13 cellular contexts compared by ENCODE assay signal in the genomic region with DNA sequence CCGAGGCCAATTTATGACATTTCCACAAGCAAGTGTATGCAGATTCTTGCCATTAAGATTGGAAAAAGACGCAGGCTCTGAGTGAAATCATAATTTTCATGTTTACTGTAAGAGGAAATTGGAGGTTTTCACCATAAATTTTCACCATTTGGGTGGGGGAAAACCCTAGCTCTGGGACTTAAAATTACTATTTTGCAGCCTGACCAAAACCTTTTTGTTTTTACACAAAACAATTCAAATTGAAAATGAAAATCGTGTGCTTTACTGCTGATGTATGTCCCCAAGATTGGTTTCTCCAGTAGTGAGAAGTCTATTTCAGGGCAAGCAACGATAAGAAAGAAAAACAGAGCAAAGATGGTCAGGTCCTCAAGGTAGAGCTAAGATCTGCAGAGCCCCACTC.
DNase-seq lines count a peak whose midpoint lies in the region; ATAC-seq, FAIRE-seq and TF ChIP-seq lines count a peak whose summit lies in the region.
"Had no signal": no experiment of that assay in that cellular context is flagged by ENCODE, and none has a peak within 500 bp of the region (broad histone marks: within the 10 kb centered on the region; RNA-seq: fewer than 3 reads in every experiment).

No MANE protein-coding gene starts in this region.

- H3K27ac ChIP-seq in esophagus muscularis mucosa (replicated peaks in 1 of 4), result peak overlapping the region in 3 of 4 donors; percentile 5 to 78 (median 40)

- no peak overlapping the region for H3K4me3 ChIP-seq in esophagus muscularis mucosa
- H3K4me3 ChIP-seq: K562, sigmoid colon had no signal

- peaks cover 17 to 66% (median 62%) of the 10 kb centered on the region in 4 donors for H3K4me1 ChIP-seq in esophagus muscularis mucosa

- H3K36me3 ChIP-seq in esophagus muscularis mucosa, result no peaks in the 10 kb centered on the region
- H3K36me3 ChIP-seq: sigmoid colon had no signal

- no peak for FAIRE-seq in D721Med (lab: Jason Lieb, UNC)
- FAIRE-seq: K562 had no signal

- ATAC-seq in GM19351 (IDR thresholded peaks at IDR 0.05; ENCODE audit: unreplicated experiment), result peak; percentile 86
- peak; percentile 64 for ATAC-seq in HG03378 (IDR thresholded peaks at IDR 0.05; ENCODE audit: unreplicated experiment)
- ATAC-seq: K562 had no signal

- no peaks in the 10 kb centered on the region for H3K27me3 ChIP-seq in esophagus muscularis mucosa
- H3K27me3 ChIP-seq: sigmoid colon had no signal

- no peaks in the 10 kb centered on the region for H3K9me3 ChIP-seq in esophagus muscularis mucosa
- H3K9me3 ChIP-seq: sigmoid colon had no signal

- intact Hi-C loops in esophagus muscularis mucosa (cut with DNase I), result loop anchor here (5.0 to 10.0 kb wide), 4 partner anchors 44 to 586 kb away; no protein-coding TSS in a partner anchor

- DNase-seq in GM13976 (ENCODE audit: low spot score) (peak; percentile 13), esophagus muscularis mucosa (ENCODE audit: extremely low spot score) (no peak), DMS153 treated with DMSO at 0.1 percent for 48 hours (lab: John Stamatoyannopoulos, UW; ENCODE audit: unreplicated experiment) (no peak), H4 (ENCODE audit: low spot score) (no peak), NCI-H1436 treated with DMSO at 0.1 percent for 48 hours (lab: John Stamatoyannopoulos, UW) (no peak), D721Med (ENCODE audit: insufficient read length, low spot score) (no peak)
- DNase-seq: activated gamma-delta T cell, Calu3, NCI-H2227 treated with DMSO at 0.1 percent for 48 hours, sigmoid colon had no signal

- no peak for TF ChIP-seq EP300 in esophagus muscularis mucosa (IDR thresholded peaks at IDR 0.05)

- TF ChIP-seq CTCF in GM13976 (IDR thresholded peaks at IDR 0.05; ENCODE audit: borderline replicate concordance, control extremely low read depth, extremely low read depth, insufficient read depth, missing control alignments) (no peak), esophagus muscularis mucosa (IDR thresholded peaks at IDR 0.05) (no peak), D721Med (IDR thresholded peaks at IDR 0.05; ENCODE audit: insufficient read depth, missing control alignments) (no peak)

- in situ Hi-C loops in GM13976 (cut with MboI; ENCODE audit: low sequenced_read_pairs, unreplicated experiment), result no loop called here

- no peak for TF ChIP-seq POLR2A in esophagus muscularis mucosa (IDR thresholded peaks at IDR 0.05; ENCODE audit: low read depth)

- 68% methylated on average over 4 of the region's 4 CpGs for WGBS in esophagus muscularis mucosa
